In genomic region chr1:4019606-4020331, GRCh38 we compare ENCODE assay signal across 23 cellular contexts.
DNase-seq lines count a peak whose midpoint lies in the region; ATAC-seq and TF ChIP-seq lines count a peak whose summit lies in the region.
"Had no signal": no experiment of that assay in that cellular context is flagged by ENCODE, and none has a peak within 500 bp of the region (broad histone marks: within the 10 kb centered on the region; RNA-seq: fewer than 3 reads in every experiment).

No MANE protein-coding gene starts in this region.

- H3K4me3 Mint-ChIP-seq in H9 = no peak overlapping the region
- H3K4me3 Mint-ChIP-seq: CD4-positive, alpha-beta T cell; HFFc6 had no signal

- H3K9me3 Mint-ChIP-seq in H9 = peaks cover 5 to 8% of the 10 kb centered on the region in 2 experiments
- H3K9me3 Mint-ChIP-seq: CD4-positive, alpha-beta T cell had no signal

- peak overlapping the region; percentile 20; the same call in 1 of the 2 replicates for H3K27ac ChIP-seq in BLaER1
- H3K27ac ChIP-seq in H9 (ENCODE audit: insufficient read length, low read depth, low read length) = no peak overlapping the region
- no peak overlapping the region for H3K27ac ChIP-seq in spleen
- H3K27ac ChIP-seq: HL-60, SJSA1 had no signal

- no peak overlapping the region for H2BK20ac ChIP-seq in H9 (ENCODE audit: low read depth, low read length, poor library complexity, severe bottlenecking)

- intact Hi-C loops in spleen (cut with DNase I; ENCODE audit: low total_unique reads) = no loop called here

- H2BK15ac ChIP-seq in H9 (ENCODE audit: low read depth, low read length) = no peak overlapping the region

- H3K4me3 ChIP-seq in BLaER1 = no peak overlapping the region
- no peak overlapping the region for H3K4me3 ChIP-seq in spleen
- H3K4me3 ChIP-seq: GM12878, SJSA1 had no signal

- no peak overlapping the region for H2BK12ac ChIP-seq in H9 (ENCODE audit: insufficient read length, low read depth, low read length)

- H2AFZ ChIP-seq in H9 (ENCODE audit: low read length) = no peak overlapping the region

- H3K27ac Mint-ChIP-seq in H9 = peak overlapping the region in 2 of 3 experiments; percentile 23 to 47; a peak in 4 of 7 replicates
- H3K27ac Mint-ChIP-seq: CD4-positive, alpha-beta T cell; HFFc6 had no signal

- H3K36me3 ChIP-seq in BLaER1 = no peaks in the 10 kb centered on the region
- H3K36me3 ChIP-seq in spleen = no peaks in the 10 kb centered on the region
- H3K36me3 ChIP-seq: SJSA1 had no signal

- no peak for DNase-seq in H9
- DNase-seq in ecto neural progenitor cell (ENCODE audit: low spot score) = peak; percentile 36
- peak; percentile 54 for DNase-seq in spleen
- no peak for DNase-seq in NCI-H146 treated with DMSO at 0.1 percent for 48 hours (lab: John Stamatoyannopoulos, UW; ENCODE audit: unreplicated experiment)
- no peak for DNase-seq in NCI-H69 (lab: John Stamatoyannopoulos, UW)
- DNase-seq: COR-L47, DMS79, HFFc6, KBM-7, MM.1S, NCI-H1092 treated with DMSO at 0.1 percent for 48 hours, NCI-H1436 treated with DMSO at 0.1 percent for 48 hours, NCI-H2029, NCI-H226, NCI-H510A treated with DMSO at 0.1 percent for 48 hours had no signal

- H3K27me3 ChIP-seq in BLaER1 (no peaks in the 10 kb centered on the region), H9 (ENCODE audit: insufficient read depth, low read length) (no peaks in the 10 kb centered on the region), spleen (replicated peaks in 1 of 7) (peaks cover 0 to 42% (median 0%) of the 10 kb centered on the region in 7 donors)
- H3K27me3 ChIP-seq: SJSA1 had no signal

- ATAC-seq in HG03354 (IDR thresholded peaks at IDR 0.05; ENCODE audit: poor library complexity, severe bottlenecking, unreplicated experiment) = no peak
- ATAC-seq: GM12878, HepG2, Right ventricle myocardium inferior had no signal

- WGBS in H9 (ENCODE audit: extremely low coverage, insufficient read length, low lambda C conversion rate) = no CpG with 5 or more reads among the region's 15 CpGs
- 84 to 89% (median 86%) methylated on average over 15 of the region's 15 CpGs for WGBS in spleen, 5 donors

- no peak overlapping the region for H4K5ac ChIP-seq in H9 (ENCODE audit: insufficient read length, low read depth, low read length)

- H3K4me1 ChIP-seq in BLaER1 (peaks cover 53% of the 10 kb centered on the region), H9 (ENCODE audit: insufficient read depth, low read length) (no peaks in the 10 kb centered on the region), spleen (no peaks in the 10 kb centered on the region)
- H3K4me1 ChIP-seq: SJSA1 had no signal

- no peak overlapping the region for H3K14ac ChIP-seq in H9 (ENCODE audit: insufficient read depth, low read length)

- H3K79me2 ChIP-seq in H9 (ENCODE audit: insufficient read depth, low read length) = no peaks in the 10 kb centered on the region

- no peak overlapping the region for H4K91ac ChIP-seq in H9 (ENCODE audit: insufficient read length, low read depth, low read length)

- no peak overlapping the region for H3K23ac ChIP-seq in H9 (ENCODE audit: insufficient read length, low read depth, low read length)

- no peak overlapping the region for H4K8ac ChIP-seq in H9 (replicated peaks; ENCODE audit: insufficient read length, low read depth, low read length)

- H3K27me3 Mint-ChIP-seq in H9 (ENCODE audit: low read depth) = peaks cover 10% of the 10 kb centered on the region
- H3K27me3 Mint-ChIP-seq: CD4-positive, alpha-beta T cell had no signal

- no peak overlapping the region for H3K4me2 ChIP-seq in BLaER1
- H3K4me2 ChIP-seq in H9 (ENCODE audit: insufficient read depth, insufficient read length, low read length) = no peak overlapping the region

- no peak for TF ChIP-seq CTCF in H9 (conservative IDR thresholded peaks at IDR 0.05)
- TF ChIP-seq CTCF in spleen (IDR thresholded peaks at IDR 0.05 in 8 of 11, conservative IDR thresholded peaks at IDR 0.05 in 3 of 11) = no peak

- H3K18ac ChIP-seq in H9 (ENCODE audit: insufficient read length, low read depth, low read length) = no peak overlapping the region

- no peak for TF ChIP-seq POLR2A in spleen (IDR thresholded peaks at IDR 0.05)

- H3K23me2 ChIP-seq in H9 (ENCODE audit: insufficient read length, low read depth, low read length, poor library complexity, severe bottlenecking) = no peaks in the 10 kb centered on the region

- no peak overlapping the region for H3K9ac ChIP-seq in BLaER1
- no peak overlapping the region for H3K9ac ChIP-seq in H9 (ENCODE audit: extremely low read depth, insufficient read length, low read length)

- no peaks in the 10 kb centered on the region for H3K9me3 ChIP-seq in BLaER1
- H3K9me3 ChIP-seq in H9 (ENCODE audit: control insufficient read depth, low read depth, low read length) = no peaks in the 10 kb centered on the region
- no peaks in the 10 kb centered on the region for H3K9me3 ChIP-seq in spleen
- H3K9me3 ChIP-seq: SJSA1 had no signal

- no peak overlapping the region for H3K4ac ChIP-seq in H9 (ENCODE audit: low read depth, low read length)

- H3K56ac ChIP-seq in H9 (ENCODE audit: insufficient read length, low read depth, low read length) = no peak overlapping the region

- H3K79me1 ChIP-seq in H9 (ENCODE audit: insufficient read depth, low read depth, low read length, poor library complexity, severe bottlenecking) = no peaks in the 10 kb centered on the region

- H4K20me1 ChIP-seq in BLaER1 = no peaks in the 10 kb centered on the region
- H4K20me1 ChIP-seq in H9 (ENCODE audit: control insufficient read depth, insufficient read depth, insufficient read length) = no peaks in the 10 kb centered on the region

- peaks cover 0 to 5% (median 4%) of the 10 kb centered on the region in 3 experiments; a peak in 5 of 7 replicates for H3K36me3 Mint-ChIP-seq in H9 (ENCODE audit: insufficient read depth in 1 of 3, low read depth in 3 of 3)

- H2AK5ac ChIP-seq in H9 (ENCODE audit: insufficient read length, low read length) = no peak overlapping the region

- H2BK5ac ChIP-seq in H9 (ENCODE audit: insufficient read length, low read length) = no peak overlapping the region

- H3K4me1 Mint-ChIP-seq in H9 = peaks cover 7 to 14% of the 10 kb centered on the region in 2 experiments

- H2BK120ac ChIP-seq in H9 (ENCODE audit: low read depth, low read length, poor library complexity, severe bottlenecking) = no peak overlapping the region

- H3T11ph ChIP-seq in H9 (ENCODE audit: low read length) = no peak overlapping the region

Comparison
In these comparisons a context has a peak if more than half of its experiments do, and no peak if none do; other contexts are left out.
1. DNase-seq: peak in ecto neural progenitor cell (single experiment) and spleen (single experiment); none in H9 (single experiment), NCI-H146 treated with DMSO at 0.1 percent for 48 hours (single experiment) and NCI-H69 (single experiment).